9 cellular contexts compared by ENCODE assay signal in genomic region chr16:24731722-24732419, GRCh38. TPM values are rescaled to one million over a fixed set of nuclear protein-coding genes. Genes with fewer than 3 reads are reported as not detected.
DNase-seq lines count a peak whose midpoint lies in the region; ATAC-seq, FAIRE-seq and TF ChIP-seq lines count a peak whose summit lies in the region.
"Had no signal": no experiment of that assay in that cellular context is flagged by ENCODE, and none has a peak within 500 bp of the region (broad histone marks: within the 10 kb centered on the region; RNA-seq: fewer than 3 reads in every experiment).

No MANE protein-coding gene starts in this region.

- no peak overlapping the region for H3K4me3 ChIP-seq in CD8-positive, alpha-beta T cell (ENCODE audit: low read depth, low read length)
- H3K4me3 ChIP-seq in SK-N-MC: peak overlapping the region; percentile 97
- H3K4me3 ChIP-seq in fibroblast of pulmonary artery (replicated peaks; ENCODE audit: low read depth, low read length): peak overlapping the region; percentile 94
- H3K4me3 ChIP-seq in neural progenitor cell: peak overlapping the region; percentile 94

- POLR2A ChIA-PET in CD8-positive, alpha-beta T cell (lab: Charles Lee): no interaction called here

- H3K4me1 Mint-ChIP-seq in CD8-positive, alpha-beta T cell (ENCODE audit: low read depth): peaks cover 69% of the 10 kb centered on the region
- peaks cover 28% of the 10 kb centered on the region for H3K4me1 Mint-ChIP-seq in neural progenitor cell

- FAIRE-seq in D721Med (lab: Jason Lieb, UNC): no peak

- H3F3A ChIP-seq in neural progenitor cell (ENCODE audit: low read depth): peaks cover 4% of the 10 kb centered on the region

- H2AFZ ChIP-seq in neural progenitor cell (replicated peaks): no peak overlapping the region

- DNase-seq in CD8-positive, alpha-beta T cell: no peak
- no peak for DNase-seq in SK-N-MC (ENCODE audit: low read depth, low spot score)
- no peak for DNase-seq in fibroblast of pulmonary artery (ENCODE audit: low read depth)
- DNase-seq in neural progenitor cell (ENCODE audit: low spot score): no peak
- DNase-seq in D721Med (ENCODE audit: insufficient read length, low spot score): no peak
- DNase-seq: effector memory CD8-positive, alpha-beta T cell had no signal

- H3K36me3 Mint-ChIP-seq in CD8-positive, alpha-beta T cell: peaks cover 36% of the 10 kb centered on the region
- H3K36me3 Mint-ChIP-seq in neural progenitor cell: peaks cover 15% of the 10 kb centered on the region

- H4K20me1 ChIP-seq in neural progenitor cell (ENCODE audit: low read depth): peaks cover 69% of the 10 kb centered on the region

- no peaks in the 10 kb centered on the region for H3K9me3 Mint-ChIP-seq in CD8-positive, alpha-beta T cell
- no peaks in the 10 kb centered on the region for H3K9me3 Mint-ChIP-seq in neural progenitor cell
- H3K9me3 Mint-ChIP-seq: effector memory CD8-positive, alpha-beta T cell had no signal

- no peaks in the 10 kb centered on the region for H3K9me3 ChIP-seq in CD8-positive, alpha-beta T cell (ENCODE audit: low read length)
- H3K9me3 ChIP-seq in SK-N-MC (ENCODE audit: low read depth, low read length) (no peaks in the 10 kb centered on the region), neural progenitor cell (ENCODE audit: low read depth) (no peaks in the 10 kb centered on the region)

- H3K9ac ChIP-seq in SK-N-MC (ENCODE audit: insufficient read length) (no peak overlapping the region), neural progenitor cell (no peak overlapping the region)

- no peak for TF ChIP-seq CTCF in CD8-positive, alpha-beta T cell (IDR thresholded peaks at IDR 0.05)
- no peak for TF ChIP-seq CTCF in fibroblast of pulmonary artery (IDR thresholded peaks at IDR 0.05; ENCODE audit: low read length, missing control alignments)
- no peak for TF ChIP-seq CTCF in neural progenitor cell (IDR thresholded peaks at IDR 0.05)
- TF ChIP-seq CTCF in D721Med (IDR thresholded peaks at IDR 0.05; ENCODE audit: insufficient read depth, missing control alignments): no peak

- no peak overlapping the region for H3K27ac ChIP-seq in CD8-positive, alpha-beta T cell (ENCODE audit: low read depth, low read length)
- H3K27ac ChIP-seq in SK-N-MC (0 out of 2 replicates have a peak overlapping the region, but pooled peaks have one; percentile 6), neural progenitor cell (no peak overlapping the region)

- peak overlapping the region; percentile 30 for H3K27ac Mint-ChIP-seq in CD8-positive, alpha-beta T cell
- H3K27ac Mint-ChIP-seq in neural progenitor cell: no peak overlapping the region

- CTCF ChIA-PET in CD8-positive, alpha-beta T cell (lab: Charles Lee): no interaction called here

- H3K4me3 Mint-ChIP-seq in CD8-positive, alpha-beta T cell: peak overlapping the region; percentile 38
- H3K4me3 Mint-ChIP-seq in neural progenitor cell: peak overlapping the region; percentile 6

- H3K79me2 ChIP-seq in neural progenitor cell (ENCODE audit: low read depth): peaks cover 70% of the 10 kb centered on the region

- peak overlapping the region; percentile 96 for H3K4me2 ChIP-seq in neural progenitor cell

- intact Hi-C loops in CD8-positive, alpha-beta T cell (cut with DNase I, micrococcal nuclease): loop anchor here in 1 of 2 experiments (5.0 to 10.0 kb wide), 3 partner anchors 40 to 523 kb away; partner anchors contain the start of genes ARHGAP17 and ZKSCAN2

- ATAC-seq in CD8-positive, alpha-beta T cell: no peak
- no peak for ATAC-seq in GM21526 (IDR thresholded peaks at IDR 0.05; ENCODE audit: low FRiP score, unreplicated experiment)
- ATAC-seq in GM18519 (IDR thresholded peaks at IDR 0.05; ENCODE audit: low FRiP score, unreplicated experiment): no peak
- ATAC-seq in GM21825 (IDR thresholded peaks at IDR 0.05; ENCODE audit: unreplicated experiment): no peak
- ATAC-seq: effector memory CD8-positive, alpha-beta T cell had no signal

- no peaks in the 10 kb centered on the region for H3K27me3 ChIP-seq in CD8-positive, alpha-beta T cell (ENCODE audit: insufficient read depth, low read length)
- no peaks in the 10 kb centered on the region for H3K27me3 ChIP-seq in neural progenitor cell

- H3K27me3 Mint-ChIP-seq in CD8-positive, alpha-beta T cell (ENCODE audit: low read depth): no peaks in the 10 kb centered on the region
- H3K27me3 Mint-ChIP-seq in neural progenitor cell (ENCODE audit: insufficient read depth, low read depth): no peaks in the 10 kb centered on the region
- H3K27me3 Mint-ChIP-seq: effector memory CD8-positive, alpha-beta T cell had no signal

- H3K36me3 ChIP-seq in CD8-positive, alpha-beta T cell (ENCODE audit: insufficient read depth, low read length): peaks cover 4% of the 10 kb centered on the region
- H3K36me3 ChIP-seq in SK-N-MC (ENCODE audit: insufficient read depth, low read length) (peaks cover 28% of the 10 kb centered on the region), neural progenitor cell (no peaks in the 10 kb centered on the region)

- H3K4me1 ChIP-seq in CD8-positive, alpha-beta T cell (ENCODE audit: insufficient read depth, low read length): peaks cover 40% of the 10 kb centered on the region
- peaks cover 13% of the 10 kb centered on the region for H3K4me1 ChIP-seq in neural progenitor cell

RNA-seq across cellular contexts. Expression of gene TNRC6A, which starts 2.4 kb away (rescaled TPM):
- total RNA-seq in CD8-positive, alpha-beta T cell: 10 to 100 TPM; 65.2 to 73.4 TPM
- 55.7 and 57.1 TPM in 2 replicates for total RNA-seq in neural progenitor cell (ENCODE audit: low replicate concordance)
